ENCODE assay signal across 28 cellular contexts in genomic region chr9:86767373-86767772, GRCh38.
DNase-seq lines count a peak whose midpoint lies in the region; ATAC-seq and TF ChIP-seq lines count a peak whose summit lies in the region.
"Had no signal": no experiment of that assay in that cellular context is flagged by ENCODE, and none has a peak within 500 bp of the region (broad histone marks: within the 10 kb centered on the region; RNA-seq: fewer than 3 reads in every experiment).

No MANE protein-coding gene starts in this region.

- in situ Hi-C loops in GM13977 (cut with MboI; ENCODE audit: low pct_unique_long_range_greater_than_20kb, low sequenced_read_pairs, unreplicated experiment) = no loop called here

- no peak for ATAC-seq in GM18867 (IDR thresholded peaks at IDR 0.05; ENCODE audit: unreplicated experiment)
- ATAC-seq in WTC11 = no peak
- ATAC-seq: activated T-cell treated with anti-CD3 and anti-CD28 coated beads, Interleukin-2, amount 50 U/mL, for 72 hours; GM23338 had no signal

- no peaks in the 10 kb centered on the region for H3K9me3 ChIP-seq in endodermal cell (ENCODE audit: control insufficient read depth, low read length)
- H3K9me3 ChIP-seq: left ventricle myocardium inferior, SJSA1, thoracic aorta, vagina had no signal

- TF ChIP-seq CTCF in endodermal cell (conservative IDR thresholded peaks at IDR 0.05) (no peak), nephron (IDR thresholded peaks at IDR 0.05; ENCODE audit: unreplicated experiment in 3 of 3) (no peak), GM13977 (IDR thresholded peaks at IDR 0.05; ENCODE audit: extremely low read depth, insufficient read depth, missing control alignments) (no peak), WTC11 (IDR thresholded peaks at IDR 0.05) (no peak)

- H3K27ac ChIP-seq in endodermal cell (ENCODE audit: low read depth, low read length) = peak overlapping the region; percentile 18
- H3K27ac ChIP-seq: brain microvascular endothelial cell, dorsolateral prefrontal cortex, left ventricle myocardium inferior, parathyroid adenoma, SJSA1, thoracic aorta, vagina had no signal

- H3K36me3 Mint-ChIP-seq in endodermal cell (ENCODE audit: low read depth) = no peaks in the 10 kb centered on the region
- no peaks in the 10 kb centered on the region for H3K36me3 Mint-ChIP-seq in nephron (ENCODE audit: low read depth)
- no peaks in the 10 kb centered on the region for H3K36me3 Mint-ChIP-seq in WTC11

- H3K27ac Mint-ChIP-seq in endodermal cell (no peak overlapping the region), nephron (peak overlapping the region; percentile 13 to 62 (median 44)), WTC11 (no peak overlapping the region)
- H3K27ac Mint-ChIP-seq: activated T-cell treated with anti-CD3 and anti-CD28 coated beads, Interleukin-2, amount 50 U/mL, for 72 hours; GM23338; HFFc6; stimulated activated naive CD8-positive, alpha-beta T cell treated with anti-CD3 and anti-CD28 coated beads, Interleukin-15, Interleukin-2, amounts not matched to agents 100 ng/mL and 50 ng/mL, for 24 hours had no signal

- H3K4me3 Mint-ChIP-seq in endodermal cell (no peak overlapping the region), nephron (no peak overlapping the region), WTC11 (no peak overlapping the region)
- H3K4me3 Mint-ChIP-seq: activated T-cell treated with anti-CD3 and anti-CD28 coated beads, Interleukin-2, amount 50 U/mL, for 72 hours; GM23338; HFFc6; neural crest cell; stimulated activated naive CD8-positive, alpha-beta T cell treated with anti-CD3 and anti-CD28 coated beads, Interleukin-15, Interleukin-2, amounts not matched to agents 100 ng/mL and 50 ng/mL, for 24 hours had no signal

- no peak overlapping the region for H3K9ac ChIP-seq in endodermal cell (ENCODE audit: extremely low read depth, low read length, poor library complexity, severe bottlenecking)
- H3K9ac ChIP-seq: parathyroid adenoma had no signal

- H3K4me1 ChIP-seq in endodermal cell (ENCODE audit: control insufficient read depth, insufficient read depth, low read length) = no peaks in the 10 kb centered on the region
- H3K4me1 ChIP-seq: left ventricle myocardium inferior, parathyroid adenoma had no signal

- POLR2A ChIA-PET in WTC11 (lab: Charles Lee) = no interaction called here

- H3K4me3 ChIP-seq in endodermal cell (ENCODE audit: low read length) = no peak overlapping the region
- H3K4me3 ChIP-seq: dorsolateral prefrontal cortex, GM23338, left ventricle myocardium inferior, SJSA1, thoracic aorta, vagina had no signal

- H3K9me3 Mint-ChIP-seq in endodermal cell (peaks cover 4% of the 10 kb centered on the region), nephron (peaks cover 4% of the 10 kb centered on the region), WTC11 (peaks cover 10% of the 10 kb centered on the region)
- H3K9me3 Mint-ChIP-seq: activated T-cell treated with anti-CD3 and anti-CD28 coated beads, Interleukin-2, amount 50 U/mL, for 72 hours; GM23338; HFFc6; stimulated activated naive CD8-positive, alpha-beta T cell treated with anti-CD3 and anti-CD28 coated beads, Interleukin-15, Interleukin-2, amounts not matched to agents 100 ng/mL and 50 ng/mL, for 24 hours had no signal

- CTCF ChIA-PET in WTC11 (lab: Charles Lee) = no interaction called here

- peaks cover 1% of the 10 kb centered on the region for H3K27me3 Mint-ChIP-seq in endodermal cell (ENCODE audit: insufficient read depth)
- no peaks in the 10 kb centered on the region for H3K27me3 Mint-ChIP-seq in nephron (ENCODE audit: low read depth)
- H3K27me3 Mint-ChIP-seq in WTC11 (ENCODE audit: low read depth) = peaks cover 3% of the 10 kb centered on the region; the same call in 1 of the 2 replicates
- H3K27me3 Mint-ChIP-seq: stimulated activated naive CD8-positive, alpha-beta T cell treated with anti-CD3 and anti-CD28 coated beads, Interleukin-15, Interleukin-2, amounts not matched to agents 100 ng/mL and 50 ng/mL, for 24 hours had no signal

- no peaks in the 10 kb centered on the region for H3K27me3 ChIP-seq in endodermal cell (ENCODE audit: control insufficient read depth, insufficient read depth, low read length, poor library complexity, severe bottlenecking)
- H3K27me3 ChIP-seq: brain microvascular endothelial cell, SJSA1, vagina had no signal

- DNase-seq in COLO829 (ENCODE audit: low spot score) = peak; percentile 84
- DNase-seq in SW480 (ENCODE audit: low spot score) = peak; percentile 45
- no peak for DNase-seq in endodermal cell
- DNase-seq in GM13977 (ENCODE audit: low spot score) = no peak
- DNase-seq in activated naive CD4-positive, alpha-beta T cell (lab: John Stamatoyannopoulos, UW) = no peak
- no peak for DNase-seq in WTC11 (ENCODE audit: low spot score)
- DNase-seq: activated CD4-positive, alpha-beta T cell treated with anti-CD3 and anti-CD28 coated beads, Interleukin-2, amount 50 U/mL, for 48 hours; activated CD4-positive, CD25-positive, alpha-beta regulatory T cell treated with anti-CD3 and anti-CD28 coated beads, Interleukin-2, amount 50 U/mL, for 72 hours; activated T-cell treated with anti-CD3 and anti-CD28 coated beads, Interleukin-2, amount 50 U/mL, for 72 hours; DND-41; KBM-7; left ventricle myocardium inferior; NCI-H1436 treated with DMSO at 0.1 percent for 48 hours; NCI-H2107; NCI-H82; stimulated activated CD8-positive, alpha-beta memory T cell treated with anti-CD3 and anti-CD28 coated beads, Interleukin-4, amount 100 ng/mL, for 48 hours had no signal

- 93 to 94% methylated on average over 4 of the region's 4 CpGs for WGBS in endodermal cell (ENCODE audit: insufficient coverage in 1 of 2, insufficient read length in 1 of 2), 2 experiments

- H3K4me1 Mint-ChIP-seq in endodermal cell (no peaks in the 10 kb centered on the region), nephron (peaks cover 11% of the 10 kb centered on the region), WTC11 (peaks cover 10% of the 10 kb centered on the region)

- H3K36me3 ChIP-seq in endodermal cell (ENCODE audit: control insufficient read depth, insufficient read depth, low read length) = no peaks in the 10 kb centered on the region
- H3K36me3 ChIP-seq: brain microvascular endothelial cell, left ventricle myocardium inferior, SJSA1, thoracic aorta, vagina had no signal

TF ChIP-seq in WTC11, 78 proteins besides CTCF, POLR2A, EP300 and RAD21 (continues in another document):
- TF ChIP-seq JAZF1 (CRISPR knock-in tag; IDR thresholded peaks at IDR 0.05) (no peak), TEAD4 (CRISPR knock-in tag; IDR thresholded peaks at IDR 0.05) (no peak), ZNF423 (CRISPR knock-in tag; IDR thresholded peaks at IDR 0.05) (no peak), PREB (CRISPR knock-in tag; IDR thresholded peaks at IDR 0.05; ENCODE audit: borderline replicate concordance) (no peak), ZNF425 (CRISPR knock-in tag; conservative IDR thresholded peaks at IDR 0.05) (no peak)
- TF ChIP-seq, protein P1, sequence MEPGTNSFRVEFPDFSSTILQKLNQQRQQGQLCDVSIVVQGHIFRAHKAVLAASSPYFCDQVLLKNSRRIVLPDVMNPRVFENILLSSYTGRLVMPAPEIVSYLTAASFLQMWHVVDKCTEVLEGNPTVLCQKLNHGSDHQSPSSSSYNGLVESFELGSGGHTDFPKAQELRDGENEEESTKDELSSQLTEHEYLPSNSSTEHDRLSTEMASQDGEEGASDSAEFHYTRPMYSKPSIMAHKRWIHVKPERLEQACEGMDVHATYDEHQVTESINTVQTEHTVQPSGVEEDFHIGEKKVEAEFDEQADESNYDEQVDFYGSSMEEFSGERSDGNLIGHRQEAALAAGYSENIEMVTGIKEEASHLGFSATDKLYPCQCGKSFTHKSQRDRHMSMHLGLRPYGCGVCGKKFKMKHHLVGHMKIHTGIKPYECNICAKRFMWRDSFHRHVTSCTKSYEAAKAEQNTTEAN (CRISPR knock-in tag; IDR thresholded peaks at IDR 0.05) = no peak

Comparison
In these comparisons a context has a peak if more than half of its experiments do, and no peak if none do; other contexts are left out.
1. DNase-seq: peak in COLO829 (single experiment) and SW480 (single experiment); none in endodermal cell (single experiment), GM13977 (single experiment), activated naive CD4-positive, alpha-beta T cell (0 of 4) and WTC11 (single experiment).
2. H3K27ac Mint-ChIP-seq: peak in nephron (3 of 3); none in endodermal cell (single experiment) and WTC11 (single experiment).